In genomic region chr9:137217276-137218211, GRCh38 we compare ENCODE assay signal across 9 cellular contexts. TPM values are rescaled to one million over a fixed set of nuclear protein-coding genes. Genes with fewer than 3 reads are reported as not detected.
DNase-seq lines count a peak whose midpoint lies in the region; ATAC-seq and FAIRE-seq lines count a peak whose summit lies in the region.
"Had no signal": no experiment of that assay in that cellular context is flagged by ENCODE, and none has a peak within 500 bp of the region (broad histone marks: within the 10 kb centered on the region; RNA-seq: fewer than 3 reads in every experiment).

No MANE protein-coding gene starts in this region.

- DNase-seq in GM23248 (peak; percentile 67), SK-N-MC (ENCODE audit: low read depth, low spot score) (no peak), right cardiac atrium (peak; percentile 75 to 89 (median 88)), small intestine (peak; percentile 92)
- DNase-seq: hypothalamus had no signal

- H4K20me1 ChIP-seq in GM23248 (ENCODE audit: insufficient read depth): no peaks in the 10 kb centered on the region

- H3K27ac ChIP-seq in GM23248 (no peak overlapping the region), SK-N-MC (no peak overlapping the region), right cardiac atrium (ENCODE audit: low read length) (no peak overlapping the region), small intestine (ENCODE audit: low read depth in 1 of 2, low read length in 1 of 2) (peak overlapping the region; percentile 57 to 95)

- H3K36me3 ChIP-seq in GM23248 (ENCODE audit: low read depth) (no peaks in the 10 kb centered on the region), SK-N-MC (ENCODE audit: insufficient read depth, low read length) (no peaks in the 10 kb centered on the region), small intestine (ENCODE audit: control insufficient read depth in 2 of 2, insufficient read depth in 2 of 2, low read length in 2 of 2) (peaks cover 0 to 3% of the 10 kb centered on the region in 2 donors)

- intact Hi-C loops in right cardiac atrium (cut with DNase I): no loop called here

- peak overlapping the region; percentile 65 for H3K4me2 ChIP-seq in GM23248 (ENCODE audit: unreplicated experiment)

- WGBS in GM23248 (ENCODE audit: low coverage in 1 of 2, low lambda C conversion rate in 2 of 2, missing lambda C conversion rate in 2 of 2), 2 experiments: 29 to 38% methylated on average over 32 to 34 of the region's 36 CpGs
- 59% methylated on average over 36 of the region's 36 CpGs for WGBS in right cardiac atrium
- 22 to 53% (median 36%) methylated on average over 33 to 36 of the region's 36 CpGs for WGBS in small intestine, 3 donors

- no peaks in the 10 kb centered on the region for H3K79me2 ChIP-seq in GM23248 (ENCODE audit: insufficient read depth)

- no peaks in the 10 kb centered on the region for H3K27me3 ChIP-seq in GM23248 (replicated peaks; ENCODE audit: insufficient read depth)
- H3K27me3 ChIP-seq in right cardiac atrium (ENCODE audit: control insufficient read depth, insufficient read depth): no peaks in the 10 kb centered on the region
- H3K27me3 ChIP-seq in small intestine (ENCODE audit: control insufficient read depth in 2 of 2, insufficient read depth in 2 of 2, low read length in 2 of 2): no peaks in the 10 kb centered on the region

- no peak for FAIRE-seq in small intestine (lab: Jason Lieb, UNC)

- H3K9me3 ChIP-seq in GM23248 (ENCODE audit: low read depth) (no peaks in the 10 kb centered on the region), SK-N-MC (ENCODE audit: low read depth, low read length) (no peaks in the 10 kb centered on the region), right cardiac atrium (ENCODE audit: control insufficient read depth, low read length) (no peaks in the 10 kb centered on the region), small intestine (ENCODE audit: control insufficient read depth, low read depth) (no peaks in the 10 kb centered on the region)

- H3K9ac ChIP-seq in GM23248 (peak overlapping the region; percentile 17; the same call in 1 of the 2 replicates), SK-N-MC (ENCODE audit: insufficient read length) (peak overlapping the region; percentile 55)

- H3K4me3 ChIP-seq in GM23248 (peak overlapping the region; percentile 46), SK-N-MC (peak overlapping the region; percentile 72), right cardiac atrium (ENCODE audit: low read length) (no peak overlapping the region), small intestine (ENCODE audit: low read depth in 1 of 2, low read length in 2 of 2) (peak overlapping the region; percentile 17 to 65)

- H3F3A ChIP-seq in GM23248 (ENCODE audit: insufficient read depth): no peaks in the 10 kb centered on the region

- in situ Hi-C loops in GM23248 (cut with MboI): loop anchor here (10.0 kb wide), 1 partner anchor 93 kb away; no protein-coding TSS in a partner anchor

- peak; percentile 33 to 56 for ATAC-seq in right cardiac atrium
- ATAC-seq in HG03378 (IDR thresholded peaks at IDR 0.05; ENCODE audit: unreplicated experiment): no peak
- ATAC-seq in HG02970 (IDR thresholded peaks at IDR 0.05; ENCODE audit: low FRiP score, unreplicated experiment): no peak
- ATAC-seq in HG03439 (IDR thresholded peaks at IDR 0.05; ENCODE audit: unreplicated experiment): no peak
- ATAC-seq in HG03432 (IDR thresholded peaks at IDR 0.05; ENCODE audit: unreplicated experiment): no peak

- H3K9me2 ChIP-seq in GM23248 (ENCODE audit: insufficient read depth): no peaks in the 10 kb centered on the region

- H2AFZ ChIP-seq in GM23248: no peak overlapping the region

- peaks cover 13% of the 10 kb centered on the region for H3K4me1 ChIP-seq in GM23248 (ENCODE audit: insufficient read depth)
- peaks cover under 1% of the 10 kb centered on the region for H3K4me1 ChIP-seq in right cardiac atrium (ENCODE audit: control insufficient read depth, insufficient read depth, low read length)
- no peaks in the 10 kb centered on the region for H3K4me1 ChIP-seq in small intestine (ENCODE audit: control insufficient read depth in 2 of 2, insufficient read depth in 1 of 2, low read depth in 1 of 2, low read length in 1 of 2)

RNA-seq across cellular contexts. Expression of gene RNF208, which starts 4.5 kb away (rescaled TPM):
- 0.65 TPM in 1 of 2 replicates, not detected in the other for total RNA-seq in GM23248 (2014; rRNA removed; shearing (Covaris generic))
- polyA plus RNA-seq in GM23248 (2016; fragmentation: Nextera tagmentation; extraction: Ambion mirVana): 0.29 and 0.34 TPM in 2 replicates
- total RNA-seq in right cardiac atrium: 10 to 100 TPM; 17.7 to 25.9 (median 23.7) TPM
- polyA plus RNA-seq in right cardiac atrium: 36.0 TPM
- polyA plus RNA-seq in small intestine: 1 to 10 TPM; 2.7 to 9.4 (median 7.2) TPM

RNA-seq across cellular contexts. Expression of gene CYSRT1, which starts 7.4 kb away (rescaled TPM):
- total RNA-seq in GM23248 (2014; rRNA removed; shearing (Covaris generic)): 0.43 TPM in 1 of 2 replicates, not detected in the other
- polyA plus RNA-seq in GM23248 (2016; fragmentation: Nextera tagmentation; extraction: Ambion mirVana): 0.24 and 0.75 TPM in 2 replicates
- total RNA-seq in right cardiac atrium: under 1 TPM in 1 of 4 donors, not detected in 3; 0.17 TPM
- 0.32 TPM for polyA plus RNA-seq in right cardiac atrium
- 1 to 10 TPM in 1 of 3 donors, under 1 TPM in 2; 0.57 to 2.2 (median 0.89) TPM for polyA plus RNA-seq in small intestine

RNA-seq across cellular contexts. Expression of gene RNF224, which starts 9.8 kb away (rescaled TPM):
- total RNA-seq in GM23248 (2014; rRNA removed; shearing (Covaris generic)): not detected in 2 replicates
- polyA plus RNA-seq in GM23248 (2016; fragmentation: Nextera tagmentation; extraction: Ambion mirVana): not detected in 2 replicates
- total RNA-seq in right cardiac atrium: not detected
- 0.09 TPM for polyA plus RNA-seq in right cardiac atrium
- polyA plus RNA-seq in small intestine: under 1 TPM in 1 of 3 donors, not detected in 2; 0.03 TPM

RNA-seq across cellular contexts. Expression of gene NDOR1, which starts 12.0 kb away (rescaled TPM):
- total RNA-seq in GM23248 (2014; rRNA removed; shearing (Covaris generic)): 12.1 and 12.4 TPM in 2 replicates
- 7.7 and 8.5 TPM in 2 replicates for polyA plus RNA-seq in GM23248 (2016; fragmentation: Nextera tagmentation; extraction: Ambion mirVana)
- 1 to 10 TPM; 5.1 to 7.9 (median 5.9) TPM for total RNA-seq in right cardiac atrium
- polyA plus RNA-seq in right cardiac atrium: 5.2 TPM
- 10 to 100 TPM in 2 of 3 donors, 1 to 10 TPM in 1; 9.2 to 15.3 (median 14.3) TPM for polyA plus RNA-seq in small intestine

RNA-seq across cellular contexts. Expression of gene TMEM203, which starts 12.1 kb away (rescaled TPM):
- total RNA-seq in GM23248 (2014; rRNA removed; shearing (Covaris generic)): 44.3 and 52.9 TPM in 2 replicates
- polyA plus RNA-seq in GM23248 (2016; fragmentation: Nextera tagmentation; extraction: Ambion mirVana): 46.9 and 48.6 TPM in 2 replicates
- 10 to 100 TPM; 28.9 to 41.3 (median 39.9) TPM for total RNA-seq in right cardiac atrium
- polyA plus RNA-seq in right cardiac atrium: 47.5 TPM
- 10 to 100 TPM; 33.0 to 38.2 (median 35.3) TPM for polyA plus RNA-seq in small intestine

Comparison
In these comparisons a context has a peak if more than half of its experiments do, and no peak if none do; other contexts are left out.
1. H3K27ac ChIP-seq: peak in small intestine (2 of 2); none in GM23248 (single experiment), SK-N-MC (single experiment) and right cardiac atrium (single experiment).
2. ATAC-seq: peak in right cardiac atrium (2 of 2); none in HG03378 (single experiment), HG02970 (single experiment), HG03439 (single experiment) and HG03432 (single experiment).